In the genomic region with DNA sequence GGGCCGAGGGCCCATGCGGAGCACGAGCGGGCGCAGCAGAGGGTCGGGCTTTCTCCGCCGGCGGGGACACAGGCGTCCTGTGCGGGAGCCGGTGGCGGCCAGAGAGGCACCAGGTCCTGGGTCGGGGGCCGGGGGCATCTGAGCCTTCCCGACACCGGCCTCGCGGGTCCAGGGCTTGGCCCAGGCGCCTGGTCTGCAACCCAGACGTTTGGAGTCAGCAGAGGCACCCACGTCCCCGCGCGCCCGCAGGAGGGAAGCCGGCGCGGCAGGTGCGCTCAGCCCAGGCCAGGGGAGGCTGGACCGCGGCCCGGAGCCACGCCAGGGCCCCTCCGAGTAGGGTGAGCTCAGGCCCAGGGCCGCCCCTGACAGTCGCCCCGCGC, we compare ENCODE assay signal across 20 cellular contexts.
A peak's percentile ranks its signal among the peaks of the same experiment; 100 is the strongest.
DNase-seq lines count a peak whose midpoint lies in the region; ATAC-seq and TF ChIP-seq lines count a peak whose summit lies in the region.
"Had no signal": no experiment of that assay in that cellular context is flagged by ENCODE, and none has a peak within 500 bp of the region (broad histone marks: within the 10 kb centered on the region; RNA-seq: fewer than 3 reads in every experiment).

No MANE protein-coding gene starts in this region.

- H3K27me3 ChIP-seq in aorta (ENCODE audit: control insufficient read depth in 1 of 2, insufficient read depth in 2 of 2, low read length in 1 of 2) (no peaks in the 10 kb centered on the region), MG63 (no peaks in the 10 kb centered on the region)
- H3K27me3 ChIP-seq: SJSA1 had no signal

- in situ Hi-C loops in G401 (cut with HindIII; ENCODE audit: low sequenced_read_pairs), result no loop called here

- H3K27ac ChIP-seq in aorta (ENCODE audit: low read depth in 1 of 2, low read length in 2 of 2), result no peak overlapping the region
- H3K27ac ChIP-seq: KMS-11, PC-9, RWPE1, SJSA1 had no signal

- H3K9me3 ChIP-seq in mucosa of descending colon (peaks cover 8% of the 10 kb centered on the region), aorta (ENCODE audit: control insufficient read depth, low read length) (peaks cover 10% of the 10 kb centered on the region), MG63 (peaks cover 6% of the 10 kb centered on the region; the same call in 1 of the 2 replicates)
- H3K9me3 ChIP-seq: SJSA1 had no signal

- TF ChIP-seq CTCF in mucosa of descending colon (IDR thresholded peaks at IDR 0.05), result no peak

- no peaks in the 10 kb centered on the region for H3K27me3 Mint-ChIP-seq in stimulated activated naive CD8-positive, alpha-beta T cell treated with anti-CD3 and anti-CD28 coated beads, Interleukin-15, amount 100 ng/mL, for 72 hours
- H3K27me3 Mint-ChIP-seq: CD4-positive, alpha-beta T cell had no signal

- H3K27ac Mint-ChIP-seq in stimulated activated naive CD8-positive, alpha-beta T cell treated with anti-CD3 and anti-CD28 coated beads, Interleukin-15, amount 100 ng/mL, for 72 hours, result no peak overlapping the region
- H3K27ac Mint-ChIP-seq: CD4-positive, alpha-beta T cell had no signal

- no peaks in the 10 kb centered on the region for H3K36me3 ChIP-seq in mucosa of descending colon (ENCODE audit: low read depth)
- H3K36me3 ChIP-seq in aorta (ENCODE audit: control insufficient read depth in 1 of 2, insufficient read depth in 2 of 2, low read length in 1 of 2), result no peaks in the 10 kb centered on the region
- H3K36me3 ChIP-seq in MG63, result no peaks in the 10 kb centered on the region
- H3K36me3 ChIP-seq: SJSA1 had no signal

- H3K4me3 Mint-ChIP-seq in stimulated activated naive CD8-positive, alpha-beta T cell treated with anti-CD3 and anti-CD28 coated beads, Interleukin-15, amount 100 ng/mL, for 72 hours, result no peak overlapping the region
- H3K4me3 Mint-ChIP-seq: CD4-positive, alpha-beta T cell had no signal

- intact Hi-C loops in left cardiac atrium (cut with DNase I) (no loop called here), mucosa of descending colon (cut with DNase I, micrococcal nuclease) (no loop called here), aorta (cut with DNase I) (no loop called here)

- no peak for DNase-seq in stimulated activated naive CD8-positive, alpha-beta T cell treated with anti-CD3 and anti-CD28 coated beads, Interleukin-15, amount 100 ng/mL, for 72 hours
- no peak for DNase-seq in stimulated activated naive CD8-positive, alpha-beta T cell treated with anti-CD3 and anti-CD28 coated beads, Interleukin-15, Interleukin-2, amounts not matched to agents 100 U/mL and 50 U/mL, for 24 hours
- peak; percentile 20 for DNase-seq in left cardiac atrium
- DNase-seq in mucosa of descending colon, result peak in 2 of 3 donors; percentile 1 to 41
- peak; percentile 35 to 65 for DNase-seq in aorta
- DNase-seq in KG1 (lab: John Stamatoyannopoulos, UW), result no peak
- no peak for DNase-seq in G401 (ENCODE audit: low spot score)
- DNase-seq in MG63, result no peak
- DNase-seq: Caco-2; CD4-positive, alpha-beta T cell; GDM1; GOT3; NCI-H1436; NCI-H2029; NCI-H345; NCI-H524 treated with DMSO at 0.1 percent for 48 hours; PC-9 had no signal

- no peaks in the 10 kb centered on the region for H3K4me1 ChIP-seq in mucosa of descending colon (ENCODE audit: low read depth)
- no peaks in the 10 kb centered on the region for H3K4me1 ChIP-seq in aorta (ENCODE audit: control insufficient read depth in 1 of 2, insufficient read depth in 2 of 2, low read length in 2 of 2)
- H3K4me1 ChIP-seq: Caco-2, SJSA1 had no signal

- WGBS in aorta, 2 donors, result 76 to 88% methylated on average over 27 to 39 of the region's 39 CpGs

- peak; percentile 62 for ATAC-seq in stimulated activated naive CD8-positive, alpha-beta T cell treated with anti-CD3 and anti-CD28 coated beads, Interleukin-15, amount 100 ng/mL, for 72 hours
- no peak for ATAC-seq in stimulated activated naive CD8-positive, alpha-beta T cell treated with anti-CD3 and anti-CD28 coated beads, Interleukin-15, Interleukin-2, amounts not matched to agents 100 U/mL and 50 U/mL, for 24 hours
- peak in 1 of 2 donors; percentile 14 for ATAC-seq in left cardiac atrium
- ATAC-seq in mucosa of descending colon, result no peak
- ATAC-seq in aorta (ENCODE audit: low FRiP score), result no peak

- H3K4me1 Mint-ChIP-seq in stimulated activated naive CD8-positive, alpha-beta T cell treated with anti-CD3 and anti-CD28 coated beads, Interleukin-15, amount 100 ng/mL, for 72 hours, result no peaks in the 10 kb centered on the region

- peaks cover 21 to 37% of the 10 kb centered on the region in 2 donors for H3K9me3 Mint-ChIP-seq in stimulated activated naive CD8-positive, alpha-beta T cell treated with anti-CD3 and anti-CD28 coated beads, Interleukin-15, amount 100 ng/mL, for 72 hours

- H3K4me3 ChIP-seq in mucosa of descending colon (no peak overlapping the region), aorta (ENCODE audit: low read length in 2 of 2) (no peak overlapping the region), MG63 (no peak overlapping the region)
- H3K4me3 ChIP-seq: PC-9, SJSA1 had no signal

Comparison
In these comparisons a context has a peak if more than half of its experiments do, and no peak if none do; other contexts are left out.
1. DNase-seq: peak in left cardiac atrium (single experiment), mucosa of descending colon (2 of 3) and aorta (2 of 2); none in stimulated activated naive CD8-positive, alpha-beta T cell treated with anti-CD3 and anti-CD28 coated beads, Interleukin-15, amount 100 ng/mL, for 72 hours (0 of 2), stimulated activated naive CD8-positive, alpha-beta T cell treated with anti-CD3 and anti-CD28 coated beads, Interleukin-15, Interleukin-2, amounts not matched to agents 100 U/mL and 50 U/mL, for 24 hours (single experiment), KG1 (single experiment), G401 (single experiment) and MG63 (single experiment).